Comparison of ENCODE assay signal across 23 cellular contexts in genomic region chr13:98274921-98275487, GRCh38.
A peak's percentile ranks its signal among the peaks of the same experiment; 100 is the strongest.
DNase-seq lines count a peak whose midpoint lies in the region; ATAC-seq and TF ChIP-seq lines count a peak whose summit lies in the region.
"Had no signal": no experiment of that assay in that cellular context is flagged by ENCODE, and none has a peak within 500 bp of the region (broad histone marks: within the 10 kb centered on the region; RNA-seq: fewer than 3 reads in every experiment).

No MANE protein-coding gene starts in this region.

- no peaks in the 10 kb centered on the region for H3K27me3 ChIP-seq in iPS-20b (ENCODE audit: insufficient read depth, low read length)
- H3K27me3 ChIP-seq: thyroid gland had no signal

- H3K4me3 Mint-ChIP-seq in WTC11 (no peak overlapping the region), type B pancreatic cell (peak overlapping the region; percentile 72)
- H3K4me3 Mint-ChIP-seq: activated B cell treated with CpG ODN at 0.5 μM for 24 hours; CD8-positive, alpha-beta T cell; memory B cell had no signal

- H3K36me3 ChIP-seq in iPS-20b (ENCODE audit: insufficient read depth, low read depth, low read length) = no peaks in the 10 kb centered on the region
- H3K36me3 ChIP-seq: thyroid gland had no signal

- H3K9ac ChIP-seq in iPS-20b (ENCODE audit: low read depth, low read length) = peak overlapping the region; percentile 74; the same call in 1 of the 2 replicates

- H3K4me1 Mint-ChIP-seq in WTC11 (peaks cover 50% of the 10 kb centered on the region), type B pancreatic cell (ENCODE audit: unreplicated experiment) (peaks cover 63% of the 10 kb centered on the region)

- peak overlapping the region; percentile 93 for H3K27ac Mint-ChIP-seq in WTC11
- H3K27ac Mint-ChIP-seq in type B pancreatic cell = peak overlapping the region; percentile 97
- H3K27ac Mint-ChIP-seq: activated B cell treated with CpG ODN at 0.5 μM for 24 hours; activated T-helper 2 cell treated with anti-CD3 and anti-CD28 coated beads, Interferon-gamma antibody, Interleukin-2, Interleukin-4, amounts not matched to agents 10 μg/mL and 5 μg/mL and 100 μg/mL, durations not matched to agents 14 hours and 24 hours and 36 hours; CD8-positive, alpha-beta T cell; memory B cell had no signal

- no peak overlapping the region for H3K27ac ChIP-seq in iPS-20b (ENCODE audit: low read length)
- H3K27ac ChIP-seq: epithelial cell of prostate, thyroid gland had no signal

- no peaks in the 10 kb centered on the region for H3K9me3 Mint-ChIP-seq in WTC11
- H3K9me3 Mint-ChIP-seq in type B pancreatic cell = no peaks in the 10 kb centered on the region
- H3K9me3 Mint-ChIP-seq: activated T-helper 2 cell treated with anti-CD3 and anti-CD28 coated beads, Interferon-gamma antibody, Interleukin-2, Interleukin-4, amounts not matched to agents 10 μg/mL and 5 μg/mL and 100 μg/mL, durations not matched to agents 14 hours and 24 hours and 36 hours; CD8-positive, alpha-beta T cell had no signal

- peaks cover 42% of the 10 kb centered on the region for H3K4me1 ChIP-seq in iPS-20b (ENCODE audit: insufficient read depth, low read length)

- H3K27me3 Mint-ChIP-seq in WTC11 (ENCODE audit: low read depth) (no peaks in the 10 kb centered on the region), type B pancreatic cell (no peaks in the 10 kb centered on the region)
- H3K27me3 Mint-ChIP-seq: activated B cell treated with CpG ODN at 0.5 μM for 24 hours had no signal

- H3K36me3 Mint-ChIP-seq in WTC11 (no peaks in the 10 kb centered on the region), type B pancreatic cell (peaks cover 18% of the 10 kb centered on the region)
- H3K36me3 Mint-ChIP-seq: CD8-positive, alpha-beta T cell; memory B cell had no signal

- H3K9me3 ChIP-seq in iPS-20b (ENCODE audit: insufficient read depth, low read depth, low read length) = no peaks in the 10 kb centered on the region
- H3K9me3 ChIP-seq: thyroid gland had no signal

- DNase-seq in NCI-H1417 (lab: John Stamatoyannopoulos, UW) (peak in 2 of 3 experiments; percentile 28 to 59), NCI-H1417 treated with DMSO at 0.1 percent for 48 hours (lab: John Stamatoyannopoulos, UW) (no peak), WTC11 (ENCODE audit: low spot score) (no peak), type B pancreatic cell (ENCODE audit: extremely low spot score, unreplicated experiment) (no peak), NCI-H526 treated with DMSO at 0.1 percent for 48 hours (lab: John Stamatoyannopoulos, UW) (no peak), ureter (ENCODE audit: low spot score) (no peak), omental fat pad (ENCODE audit: low spot score) (no peak)
- DNase-seq: activated B cell treated with CpG ODN at 0.5 μM for 24 hours; amniotic stem cell; CD8-positive, alpha-beta T cell; GDM1; islet precursor cell; KG1; NCI-H510A treated with DMSO at 0.1 percent for 48 hours; nucleus accumbens; stimulated activated CD4-positive, alpha-beta T cell treated with anti-CD3 and anti-CD28 coated beads, Interleukin-4, amount 100 ng/mL, for 4 hours; T-helper 1 cell; thyroid gland had no signal

- POLR2A ChIA-PET in WTC11 (lab: Charles Lee) = no interaction called here

- ATAC-seq in WTC11 (no peak), omental fat pad (ENCODE audit: low FRiP score) (no peak)
- ATAC-seq: CD8-positive, alpha-beta T cell; Panc1 had no signal

- H3K4me3 ChIP-seq in iPS-20b (ENCODE audit: low read length) = no peak overlapping the region
- H3K4me3 ChIP-seq: thyroid gland had no signal

- CTCF ChIA-PET in WTC11 (lab: Charles Lee) = interaction anchor here (1.0 kb wide), 1 partner anchor 75 kb away, joined by 3 read pairs; no protein-coding TSS in a partner anchor

- TF ChIP-seq CTCF in WTC11 (IDR thresholded peaks at IDR 0.05) (no peak), type B pancreatic cell (conservative IDR thresholded peaks at IDR 0.05) (no peak), omental fat pad (IDR thresholded peaks at IDR 0.05) (no peak)

TF ChIP-seq in WTC11, 78 proteins besides CTCF, POLR2A, EP300 and RAD21:
- TF ChIP-seq MYBL2 (CRISPR knock-in tag; IDR thresholded peaks at IDR 0.05) = no peak
- TF ChIP-seq AR (CRISPR knock-in tag; IDR thresholded peaks at IDR 0.05) = no peak
- TF ChIP-seq RORB (CRISPR knock-in tag; IDR thresholded peaks at IDR 0.05) = no peak
- TF ChIP-seq ZSCAN18 (CRISPR knock-in tag; IDR thresholded peaks at IDR 0.05) = no peak
- TF ChIP-seq PREB (CRISPR knock-in tag; IDR thresholded peaks at IDR 0.05; ENCODE audit: borderline replicate concordance) = no peak
- no peak for TF ChIP-seq STAT6 (CRISPR knock-in tag; conservative IDR thresholded peaks at IDR 0.05; ENCODE audit: low read depth)
- no peak for TF ChIP-seq TP53 (CRISPR knock-in tag; IDR thresholded peaks at IDR 0.05)
- TF ChIP-seq E2F1 (CRISPR knock-in tag; IDR thresholded peaks at IDR 0.05) = no peak
- TF ChIP-seq NR1H2 (CRISPR knock-in tag; IDR thresholded peaks at IDR 0.05) = no peak
- TF ChIP-seq KAT7 (CRISPR knock-in tag; IDR thresholded peaks at IDR 0.05; ENCODE audit: borderline replicate concordance) = no peak
- no peak for TF ChIP-seq SMAD3 (CRISPR knock-in tag; IDR thresholded peaks at IDR 0.05; ENCODE audit: borderline replicate concordance)
- no peak for TF ChIP-seq NR3C1 (CRISPR knock-in tag; conservative IDR thresholded peaks at IDR 0.05; ENCODE audit: low read depth)
- no peak for TF ChIP-seq SP1 (CRISPR knock-in tag; conservative IDR thresholded peaks at IDR 0.05)

Comparison
In these comparisons a context has a peak if more than half of its experiments do, and no peak if none do; other contexts are left out.
1. DNase-seq: peak in NCI-H1417 (2 of 3); none in NCI-H1417 treated with DMSO at 0.1 percent for 48 hours (single experiment), WTC11 (single experiment), type B pancreatic cell (single experiment), NCI-H526 treated with DMSO at 0.1 percent for 48 hours (single experiment), ureter (single experiment) and omental fat pad (single experiment).